1 cellular context compared by ENCODE assay signal in genomic region chr21:31803039-31804007, GRCh38.
TF ChIP-seq lines count a peak whose summit lies in the region.

No MANE protein-coding gene starts in this region.

TF ChIP-seq in K562, 482 proteins besides CTCF, POLR2A, EP300 and RAD21 (continued from another document):
- TF ChIP-seq, protein P1, sequence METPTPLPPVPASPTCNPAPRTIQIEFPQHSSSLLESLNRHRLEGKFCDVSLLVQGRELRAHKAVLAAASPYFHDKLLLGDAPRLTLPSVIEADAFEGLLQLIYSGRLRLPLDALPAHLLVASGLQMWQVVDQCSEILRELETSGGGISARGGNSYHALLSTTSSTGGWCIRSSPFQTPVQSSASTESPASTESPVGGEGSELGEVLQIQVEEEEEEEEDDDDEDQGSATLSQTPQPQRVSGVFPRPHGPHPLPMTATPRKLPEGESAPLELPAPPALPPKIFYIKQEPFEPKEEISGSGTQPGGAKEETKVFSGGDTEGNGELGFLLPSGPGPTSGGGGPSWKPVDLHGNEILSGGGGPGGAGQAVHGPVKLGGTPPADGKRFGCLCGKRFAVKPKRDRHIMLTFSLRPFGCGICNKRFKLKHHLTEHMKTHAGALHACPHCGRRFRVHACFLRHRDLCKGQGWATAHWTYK (CRISPR knock-in tag; IDR thresholded peaks at IDR 0.05) = no peak
- TF ChIP-seq ATF7 (IDR thresholded peaks at IDR 0.05) = no peak
- no peak for TF ChIP-seq CUX1 (CRISPR knock-in tag; IDR thresholded peaks at IDR 0.05)
- TF ChIP-seq ESRRA (IDR thresholded peaks at IDR 0.05; ENCODE audit: borderline replicate concordance, low read depth) = no peak
- no peak for TF ChIP-seq LCOR (CRISPR knock-in tag; IDR thresholded peaks at IDR 0.05)
- TF ChIP-seq, protein P2, sequence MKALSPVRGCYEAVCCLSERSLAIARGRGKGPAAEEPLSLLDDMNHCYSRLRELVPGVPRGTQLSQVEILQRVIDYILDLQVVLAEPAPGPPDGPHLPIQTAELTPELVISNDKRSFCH (CRISPR knock-in tag; IDR thresholded peaks at IDR 0.05) = no peak
- TF ChIP-seq, protein P2 (tag; IDR thresholded peaks at IDR 0.05) = no peak
